In the genomic region with DNA sequence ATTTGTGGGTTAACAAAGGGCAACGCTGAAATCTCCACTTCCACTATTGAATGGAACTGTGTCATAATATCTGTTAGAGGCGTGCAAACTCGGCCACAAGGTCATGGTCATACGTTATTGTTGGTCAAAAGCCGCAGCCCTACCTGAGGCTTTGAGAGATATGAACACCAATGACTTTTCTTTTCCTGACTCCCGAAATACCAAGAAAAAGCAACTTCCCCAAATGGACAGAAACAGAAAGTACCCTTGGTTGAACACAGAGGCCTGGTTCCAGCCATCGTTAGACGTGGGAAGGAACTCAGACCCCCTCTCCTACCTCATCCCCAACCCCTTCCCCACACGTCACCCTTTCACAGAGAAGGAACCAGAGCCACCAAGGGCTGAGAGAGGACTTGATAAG, we compare ENCODE assay signal across 11 cellular contexts. TPM values are rescaled to one million over a fixed set of nuclear protein-coding genes. Genes with fewer than 3 reads are reported as not detected.
A peak's percentile ranks its signal among the peaks of the same experiment; 100 is the strongest.
DNase-seq lines count a peak whose midpoint lies in the region; ATAC-seq lines count a peak whose summit lies in the region.
"Had no signal": no experiment of that assay in that cellular context is flagged by ENCODE, and none has a peak within 500 bp of the region (broad histone marks: within the 10 kb centered on the region; RNA-seq: fewer than 3 reads in every experiment).

No MANE protein-coding gene starts in this region.

- peak overlapping the region; percentile 58 to 85 (median 72) for H3K4me3 Mint-ChIP-seq in IgD-negative memory B cell
- peak overlapping the region; percentile 70 for H3K4me3 Mint-ChIP-seq in activated T-helper 1 cell treated with anti-CD3 and anti-CD28 coated beads, Interleukin-12 subunit alpha, Interleukin-12 subunit beta, Interleukin-2, Interleukin-4 antibody, amounts not matched to agents 30 ng/mL and 10 ng/mL and 1 ng/mL, durations not matched to agents 14 hours and 24 hours and 36 hours
- peak overlapping the region; percentile 34 to 100 (median 100) for H3K4me3 Mint-ChIP-seq in naive thymus-derived CD8-positive, alpha-beta T cell

- POLR2A ChIA-PET in naive thymus-derived CD8-positive, alpha-beta T cell (lab: Charles Lee) = interaction anchor here (4.7 kb wide), 1 partner anchor 13 kb away, joined by 86 read pairs; no protein-coding TSS in a partner anchor

- peak overlapping the region in 2 of 3 donors; percentile 37 to 66 for H3K27ac Mint-ChIP-seq in IgD-negative memory B cell
- peak overlapping the region; percentile 49 for H3K27ac Mint-ChIP-seq in activated T-helper 1 cell treated with anti-CD3 and anti-CD28 coated beads, Interleukin-12 subunit alpha, Interleukin-12 subunit beta, Interleukin-2, Interleukin-4 antibody, amounts not matched to agents 30 ng/mL and 10 ng/mL and 1 ng/mL, durations not matched to agents 14 hours and 24 hours and 36 hours
- peak overlapping the region; percentile 18 to 95 (median 69) for H3K27ac Mint-ChIP-seq in naive thymus-derived CD8-positive, alpha-beta T cell

- peaks cover 29 to 37% (median 35%) of the 10 kb centered on the region in 3 donors for H3K4me1 Mint-ChIP-seq in IgD-negative memory B cell
- H3K4me1 Mint-ChIP-seq in activated T-helper 1 cell treated with anti-CD3 and anti-CD28 coated beads, Interleukin-12 subunit alpha, Interleukin-12 subunit beta, Interleukin-2, Interleukin-4 antibody, amounts not matched to agents 30 ng/mL and 10 ng/mL and 1 ng/mL, durations not matched to agents 14 hours and 24 hours and 36 hours (ENCODE audit: low read depth) = peaks cover 41% of the 10 kb centered on the region
- H3K4me1 Mint-ChIP-seq in naive thymus-derived CD8-positive, alpha-beta T cell = peaks cover 18 to 48% (median 42%) of the 10 kb centered on the region in 4 donors

- H3K27me3 Mint-ChIP-seq in IgD-negative memory B cell = no peaks in the 10 kb centered on the region
- H3K27me3 Mint-ChIP-seq in activated T-helper 1 cell treated with anti-CD3 and anti-CD28 coated beads, Interleukin-12 subunit alpha, Interleukin-12 subunit beta, Interleukin-2, Interleukin-4 antibody, amounts not matched to agents 30 ng/mL and 10 ng/mL and 1 ng/mL, durations not matched to agents 14 hours and 24 hours and 36 hours (ENCODE audit: insufficient read depth) = no peaks in the 10 kb centered on the region
- H3K27me3 Mint-ChIP-seq in naive thymus-derived CD8-positive, alpha-beta T cell = no peaks in the 10 kb centered on the region

- H3K9me3 Mint-ChIP-seq in IgD-negative memory B cell = peaks cover 8 to 22% (median 13%) of the 10 kb centered on the region in 3 donors
- H3K9me3 Mint-ChIP-seq in activated T-helper 1 cell treated with anti-CD3 and anti-CD28 coated beads, Interleukin-12 subunit alpha, Interleukin-12 subunit beta, Interleukin-2, Interleukin-4 antibody, amounts not matched to agents 30 ng/mL and 10 ng/mL and 1 ng/mL, durations not matched to agents 14 hours and 24 hours and 36 hours = peaks cover 15% of the 10 kb centered on the region
- peaks cover 0 to 30% (median 18%) of the 10 kb centered on the region in 9 donors for H3K9me3 Mint-ChIP-seq in naive thymus-derived CD8-positive, alpha-beta T cell

- peaks cover 12% of the 10 kb centered on the region for H3K36me3 Mint-ChIP-seq in IgD-negative memory B cell
- H3K36me3 Mint-ChIP-seq in activated T-helper 1 cell treated with anti-CD3 and anti-CD28 coated beads, Interleukin-12 subunit alpha, Interleukin-12 subunit beta, Interleukin-2, Interleukin-4 antibody, amounts not matched to agents 30 ng/mL and 10 ng/mL and 1 ng/mL, durations not matched to agents 14 hours and 24 hours and 36 hours (ENCODE audit: low read depth) = peaks cover 22% of the 10 kb centered on the region
- peaks cover 14 to 22% (median 16%) of the 10 kb centered on the region in 3 donors for H3K36me3 Mint-ChIP-seq in naive thymus-derived CD8-positive, alpha-beta T cell

- intact Hi-C loops in activated T-helper 1 cell treated with anti-CD3 and anti-CD28 coated beads, Interleukin-12 subunit alpha, Interleukin-12 subunit beta, Interleukin-2, Interleukin-4 antibody, amounts not matched to agents 30 ng/mL and 10 ng/mL and 1 ng/mL, durations not matched to agents 14 hours and 24 hours and 36 hours (cut with micrococcal nuclease) = no loop called here

- DNase-seq in CD1c-positive myeloid dendritic cell (ENCODE audit: extremely low spot score) (peak; percentile 89), OCI-M2 (lab: John Stamatoyannopoulos, UW; ENCODE audit: unreplicated experiment) (no peak), middle frontal gyrus (ENCODE audit: extremely low spot score, low spot score) (no peak)
- DNase-seq in activated T-helper 1 cell treated with anti-CD3 and anti-CD28 coated beads, Interleukin-12 subunit alpha, Interleukin-12 subunit beta, Interleukin-2, Interleukin-4 antibody, amounts not matched to agents 30 ng/mL and 10 ng/mL and 1 ng/mL, durations not matched to agents 14 hours and 24 hours and 36 hours (ENCODE audit: low spot score) = no peak
- no peak for DNase-seq in naive thymus-derived CD8-positive, alpha-beta T cell
- DNase-seq: central memory CD4-positive, alpha-beta T cell; SK-N-SH had no signal

- no peak for ATAC-seq in naive thymus-derived CD8-positive, alpha-beta T cell
- ATAC-seq in GM18511 (IDR thresholded peaks at IDR 0.05; ENCODE audit: unreplicated experiment) = no peak
- no peak for ATAC-seq in HG03095 (IDR thresholded peaks at IDR 0.05; ENCODE audit: unreplicated experiment)

RNA-seq across cellular contexts. Expression of gene PIK3R5, which starts 1.4 kb away (rescaled TPM):
- 30.7 TPM for polyA plus RNA-seq in IgD-negative memory B cell
- total RNA-seq in activated T-helper 1 cell treated with anti-CD3 and anti-CD28 coated beads, Interleukin-12 subunit alpha, Interleukin-12 subunit beta, Interleukin-2, Interleukin-4 antibody, amounts not matched to agents 30 ng/mL and 10 ng/mL and 1 ng/mL, durations not matched to agents 14 hours and 24 hours and 36 hours = 30.5 and 33.6 TPM in 2 replicates
- total RNA-seq in naive thymus-derived CD8-positive, alpha-beta T cell = 100 to 1,000 TPM in 1 of 2 experiments, 10 to 100 TPM in 1; 94.1 to 104 TPM
- 10 to 100 TPM; 20.0 to 44.0 (median 25.8) TPM for polyA plus RNA-seq in naive thymus-derived CD8-positive, alpha-beta T cell
- polyA plus RNA-seq: keratinocyte, SK-N-SH had no signal

RNA-seq across cellular contexts. Expression of gene NTN1, which starts 54.4 kb away (rescaled TPM):
- polyA plus RNA-seq in IgD-negative memory B cell = not detected
- 0.34 and 0.44 TPM in 2 replicates for total RNA-seq in activated T-helper 1 cell treated with anti-CD3 and anti-CD28 coated beads, Interleukin-12 subunit alpha, Interleukin-12 subunit beta, Interleukin-2, Interleukin-4 antibody, amounts not matched to agents 30 ng/mL and 10 ng/mL and 1 ng/mL, durations not matched to agents 14 hours and 24 hours and 36 hours
- total RNA-seq in naive thymus-derived CD8-positive, alpha-beta T cell = under 1 TPM in 1 of 2 experiments, not detected in 1; 0.05 TPM
- not detected for polyA plus RNA-seq in naive thymus-derived CD8-positive, alpha-beta T cell
